1 cellular context compared by ENCODE assay signal in genomic region chr9:113381909-113382411, GRCh38.
A peak's percentile ranks its signal among the peaks of the same experiment; 100 is the strongest.
TF ChIP-seq lines count a peak whose summit lies in the region.

No MANE protein-coding gene starts in this region.

TF ChIP-seq in HepG2, 621 proteins besides CTCF, POLR2A, EP300 and RAD21 (continued from another document and continues in another):
- TF ChIP-seq, protein P1, sequence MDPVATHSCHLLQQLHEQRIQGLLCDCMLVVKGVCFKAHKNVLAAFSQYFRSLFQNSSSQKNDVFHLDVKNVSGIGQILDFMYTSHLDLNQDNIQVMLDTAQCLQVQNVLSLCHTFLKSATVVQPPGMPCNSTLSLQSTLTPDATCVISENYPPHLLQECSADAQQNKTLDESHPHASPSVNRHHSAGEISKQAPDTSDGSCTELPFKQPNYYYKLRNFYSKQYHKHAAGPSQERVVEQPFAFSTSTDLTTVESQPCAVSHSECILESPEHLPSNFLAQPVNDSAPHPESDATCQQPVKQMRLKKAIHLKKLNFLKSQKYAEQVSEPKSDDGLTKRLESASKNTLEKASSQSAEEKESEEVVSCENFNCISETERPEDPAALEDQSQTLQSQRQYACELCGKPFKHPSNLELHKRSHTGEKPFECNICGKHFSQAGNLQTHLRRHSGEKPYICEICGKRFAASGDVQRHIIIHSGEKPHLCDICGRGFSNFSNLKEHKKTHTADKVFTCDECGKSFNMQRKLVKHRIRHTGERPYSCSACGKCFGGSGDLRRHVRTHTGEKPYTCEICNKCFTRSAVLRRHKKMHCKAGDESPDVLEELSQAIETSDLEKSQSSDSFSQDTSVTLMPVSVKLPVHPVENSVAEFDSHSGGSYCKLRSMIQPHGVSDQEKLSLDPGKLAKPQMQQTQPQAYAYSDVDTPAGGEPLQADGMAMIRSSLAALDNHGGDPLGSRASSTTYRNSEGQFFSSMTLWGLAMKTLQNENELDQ (CRISPR knock-in tag; IDR thresholded peaks at IDR 0.05; ENCODE audit: borderline replicate concordance): no peak
- TF ChIP-seq ZNF678 (CRISPR knock-in tag; IDR thresholded peaks at IDR 0.05): no peak
- no peak for TF ChIP-seq ARNT (IDR thresholded peaks at IDR 0.05)
- no peak for TF ChIP-seq ZNF572 (CRISPR knock-in tag; IDR thresholded peaks at IDR 0.05)
- TF ChIP-seq ZSCAN25 (CRISPR knock-in tag; IDR thresholded peaks at IDR 0.05): no peak
- no peak for TF ChIP-seq U2AF2 (IDR thresholded peaks at IDR 0.05; ENCODE audit: low read depth, low read length)
- no peak for TF ChIP-seq ZNF138 (CRISPR knock-in tag; IDR thresholded peaks at IDR 0.05; ENCODE audit: low read depth)
- no peak for TF ChIP-seq ZNF33B (CRISPR knock-in tag; IDR thresholded peaks at IDR 0.05)
- TF ChIP-seq NCOA2 (CRISPR knock-in tag; IDR thresholded peaks at IDR 0.05): peak; percentile 80
- no peak for TF ChIP-seq CBX2 (IDR thresholded peaks at IDR 0.05; ENCODE audit: low read depth, low read length)
- no peak for TF ChIP-seq CBX2 (CRISPR knock-in tag; IDR thresholded peaks at IDR 0.05; ENCODE audit: low read depth)
- 0 out of 2 replicates have a peak, but pooled peaks have one; percentile 41 for TF ChIP-seq ZNF670 (CRISPR knock-in tag; IDR thresholded peaks at IDR 0.05; ENCODE audit: borderline replicate concordance)
- TF ChIP-seq PPARG (CRISPR knock-in tag; conservative IDR thresholded peaks at IDR 0.05): peak; percentile 85; the same call in 1 of the 2 replicates
- no peak for TF ChIP-seq ZFP41 (CRISPR knock-in tag; IDR thresholded peaks at IDR 0.05; ENCODE audit: borderline replicate concordance)
- no peak for TF ChIP-seq AKAP8 (CRISPR knock-in tag; IDR thresholded peaks at IDR 0.05)
- no peak for TF ChIP-seq ZBTB4 (CRISPR knock-in tag; IDR thresholded peaks at IDR 0.05; ENCODE audit: borderline replicate concordance)
- no peak for TF ChIP-seq SRSF1 (optimal IDR thresholded peaks at IDR 0.05; ENCODE audit: low read depth, low read length)
- TF ChIP-seq ZNF766 (CRISPR knock-in tag; IDR thresholded peaks at IDR 0.05; ENCODE audit: borderline replicate concordance): no peak
- TF ChIP-seq BRCA1 (CRISPR knock-in tag; IDR thresholded peaks at IDR 0.05): peak; percentile 4; the same call in 1 of the 2 replicates
- no peak for TF ChIP-seq ZNF24 (IDR thresholded peaks at IDR 0.05)
- TF ChIP-seq MNT (IDR thresholded peaks at IDR 0.05): no peak
- TF ChIP-seq, protein P2, sequence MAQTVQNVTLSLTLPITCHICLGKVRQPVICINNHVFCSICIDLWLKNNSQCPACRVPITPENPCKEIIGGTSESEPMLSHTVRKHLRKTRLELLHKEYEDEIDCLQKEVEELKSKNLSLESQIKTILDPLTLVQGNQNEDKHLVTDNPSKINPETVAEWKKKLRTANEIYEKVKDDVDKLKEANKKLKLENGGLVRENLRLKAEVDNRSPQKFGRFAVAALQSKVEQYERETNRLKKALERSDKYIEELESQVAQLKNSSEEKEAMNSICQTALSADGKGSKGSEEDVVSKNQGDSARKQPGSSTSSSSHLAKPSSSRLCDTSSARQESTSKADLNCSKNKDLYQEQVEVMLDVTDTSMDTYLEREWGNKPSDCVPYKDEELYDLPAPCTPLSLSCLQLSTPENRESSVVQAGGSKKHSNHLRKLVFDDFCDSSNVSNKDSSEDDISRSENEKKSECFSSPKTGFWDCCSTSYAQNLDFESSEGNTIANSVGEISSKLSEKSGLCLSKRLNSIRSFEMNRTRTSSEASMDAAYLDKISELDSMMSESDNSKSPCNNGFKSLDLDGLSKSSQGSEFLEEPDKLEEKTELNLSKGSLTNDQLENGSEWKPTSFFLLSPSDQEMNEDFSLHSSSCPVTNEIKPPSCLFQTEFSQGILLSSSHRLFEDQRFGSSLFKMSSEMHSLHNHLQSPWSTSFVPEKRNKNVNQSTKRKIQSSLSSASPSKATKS (CRISPR knock-in tag; IDR thresholded peaks at IDR 0.05): no peak
- TF ChIP-seq ZBTB7B (CRISPR knock-in tag; IDR thresholded peaks at IDR 0.05): no peak; the same call in 1 of the 2 replicates
- TF ChIP-seq, protein P3, sequence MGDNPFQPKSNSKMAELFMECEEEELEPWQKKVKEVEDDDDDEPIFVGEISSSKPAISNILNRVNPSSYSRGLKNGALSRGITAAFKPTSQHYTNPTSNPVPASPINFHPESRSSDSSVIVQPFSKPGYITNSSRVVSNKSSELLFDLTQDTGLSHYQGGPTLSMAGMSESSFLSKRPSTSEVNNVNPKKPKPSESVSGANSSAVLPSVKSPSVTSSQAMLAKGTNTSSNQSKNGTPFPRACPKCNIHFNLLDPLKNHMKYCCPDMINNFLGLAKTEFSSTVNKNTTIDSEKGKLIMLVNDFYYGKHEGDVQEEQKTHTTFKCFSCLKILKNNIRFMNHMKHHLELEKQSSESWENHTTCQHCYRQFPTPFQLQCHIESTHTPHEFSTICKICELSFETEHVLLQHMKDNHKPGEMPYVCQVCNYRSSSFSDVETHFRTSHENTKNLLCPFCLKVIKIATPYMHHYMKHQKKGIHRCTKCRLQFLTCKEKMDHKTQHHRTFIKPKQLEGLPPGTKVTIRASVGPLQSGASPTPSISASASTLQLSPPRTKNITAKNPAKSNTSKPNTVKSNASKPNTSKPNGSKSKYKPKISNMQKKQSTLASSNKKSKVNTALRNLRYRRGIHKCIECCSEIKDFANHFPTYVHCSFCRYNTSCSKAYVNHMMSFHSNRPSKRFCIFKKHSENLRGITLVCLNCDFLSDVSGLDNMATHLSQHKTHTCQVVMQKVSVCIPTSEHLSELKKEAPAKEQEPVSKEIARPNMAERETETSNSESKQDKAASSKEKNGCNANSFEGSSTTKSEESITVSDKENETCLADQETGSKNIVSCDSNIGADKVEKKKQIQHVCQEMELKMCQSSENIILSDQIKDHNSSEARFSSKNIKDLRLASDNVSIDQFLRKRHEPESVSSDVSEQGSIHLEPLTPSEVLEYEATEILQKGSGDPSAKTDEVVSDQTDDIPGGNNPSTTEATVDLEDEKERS (CRISPR knock-in tag; IDR thresholded peaks at IDR 0.05): peak; percentile 22; the same call in 1 of the 2 replicates
- TF ChIP-seq, protein P4, sequence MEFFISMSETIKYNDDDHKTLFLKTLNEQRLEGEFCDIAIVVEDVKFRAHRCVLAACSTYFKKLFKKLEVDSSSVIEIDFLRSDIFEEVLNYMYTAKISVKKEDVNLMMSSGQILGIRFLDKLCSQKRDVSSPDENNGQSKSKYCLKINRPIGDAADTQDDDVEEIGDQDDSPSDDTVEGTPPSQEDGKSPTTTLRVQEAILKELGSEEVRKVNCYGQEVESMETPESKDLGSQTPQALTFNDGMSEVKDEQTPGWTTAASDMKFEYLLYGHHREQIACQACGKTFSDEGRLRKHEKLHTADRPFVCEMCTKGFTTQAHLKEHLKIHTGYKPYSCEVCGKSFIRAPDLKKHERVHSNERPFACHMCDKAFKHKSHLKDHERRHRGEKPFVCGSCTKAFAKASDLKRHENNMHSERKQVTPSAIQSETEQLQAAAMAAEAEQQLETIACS (CRISPR knock-in tag; IDR thresholded peaks at IDR 0.05): no peak
- TF ChIP-seq ZNF142 (CRISPR knock-in tag; IDR thresholded peaks at IDR 0.05): no peak
- TF ChIP-seq ZBTB3 (CRISPR knock-in tag; IDR thresholded peaks at IDR 0.05; ENCODE audit: borderline replicate concordance, low read depth): no peak
- TF ChIP-seq MAZ (IDR thresholded peaks at IDR 0.05; ENCODE audit: borderline replicate concordance, low read depth, low read length): no peak
- TF ChIP-seq MAZ (CRISPR knock-in tag; IDR thresholded peaks at IDR 0.05; ENCODE audit: low read depth): no peak
- TF ChIP-seq ZNF234 (CRISPR knock-in tag; conservative IDR thresholded peaks at IDR 0.05): no peak
- no peak for TF ChIP-seq ZNF562 (CRISPR knock-in tag; IDR thresholded peaks at IDR 0.05; ENCODE audit: borderline replicate concordance)
- TF ChIP-seq ZNF205 (CRISPR knock-in tag; IDR thresholded peaks at IDR 0.05): peak; percentile 43; the same call in 1 of the 2 replicates
- TF ChIP-seq MEIS1 (CRISPR knock-in tag; IDR thresholded peaks at IDR 0.05; ENCODE audit: borderline replicate concordance): no peak
- no peak for TF ChIP-seq HNRNPUL1 (IDR thresholded peaks at IDR 0.05; ENCODE audit: low read depth, low read length)
- TF ChIP-seq ZNF543 (CRISPR knock-in tag; IDR thresholded peaks at IDR 0.05): no peak
- TF ChIP-seq ZNF282 (IDR thresholded peaks at IDR 0.05; ENCODE audit: partially characterized antibody): no peak
